27 cellular contexts compared by ENCODE assay signal in genomic region chr12:13592063-13592942, GRCh38.
DNase-seq lines count a peak whose midpoint lies in the region; ATAC-seq, FAIRE-seq and TF ChIP-seq lines count a peak whose summit lies in the region.
"Had no signal": no experiment of that assay in that cellular context is flagged by ENCODE, and none has a peak within 500 bp of the region (broad histone marks: within the 10 kb centered on the region; RNA-seq: fewer than 3 reads in every experiment).

No MANE protein-coding gene starts in this region.

- H4K20me1 ChIP-seq in smooth muscle cell (ENCODE audit: low read depth): no peaks in the 10 kb centered on the region

- DNase-seq in activated CD8-positive, alpha-beta T cell treated with anti-CD3 and anti-CD28 coated beads, Interleukin-2, amount 10 ng/mL, durations not matched to agents 7 days and 5 days: no peak
- no peak for DNase-seq in activated CD8-positive, alpha-beta T cell treated with anti-CD3 and anti-CD28 coated beads for 36 hours
- DNase-seq in endothelial cell (ENCODE audit: low spot score) (peak; percentile 18), smooth muscle cell (lab: John Stamatoyannopoulos, UW; ENCODE audit: unreplicated experiment) (no peak), HTR-8/SVneo (ENCODE audit: insufficient read length, low spot score) (no peak), NCI-H1436 (lab: John Stamatoyannopoulos, UW) (no peak), HCEC 1CT (no peak)
- DNase-seq: activated CD4-positive, alpha-beta T cell treated with anti-CD3 and anti-CD28 coated beads for 48 hours; activated effector memory CD4-positive, alpha-beta T cell treated with anti-CD3 and anti-CD28 coated beads, Interleukin-2, amount 50 U/mL, for 16 hours; amniotic stem cell; foreskin melanocyte; kidney; naive thymus-derived CD4-positive, alpha-beta T cell; NCI-H1417 treated with DMSO at 0.1 percent for 48 hours; NCI-H526 treated with DMSO at 0.1 percent for 48 hours; ovary; right cardiac atrium; stimulated activated CD4-positive, alpha-beta T cell treated with anti-CD3 and anti-CD28 coated beads, Interleukin-15, amount 100 ng/mL, for 24 hours; substantia nigra; uterus had no signal

- intact Hi-C loops in activated CD8-positive, alpha-beta T cell treated with anti-CD3 and anti-CD28 coated beads for 36 hours (cut with micrococcal nuclease): no loop called here

- POLR2A ChIA-PET in activated CD8-positive, alpha-beta T cell treated with anti-CD3 and anti-CD28 coated beads, Interleukin-2, amount 10 ng/mL, durations not matched to agents 7 days and 5 days (lab: Charles Lee): no interaction called here
- POLR2A ChIA-PET in activated CD8-positive, alpha-beta T cell treated with anti-CD3 and anti-CD28 coated beads for 36 hours (lab: Charles Lee): no interaction called here

- CTCF ChIA-PET in activated CD8-positive, alpha-beta T cell treated with anti-CD3 and anti-CD28 coated beads, Interleukin-2, amount 10 ng/mL, durations not matched to agents 7 days and 5 days (lab: Charles Lee): no interaction called here
- CTCF ChIA-PET in activated CD8-positive, alpha-beta T cell treated with anti-CD3 and anti-CD28 coated beads for 36 hours (lab: Charles Lee): interaction anchor here (1.3 kb wide), 1 partner anchor 11 kb away, joined by 4 read pairs; no protein-coding TSS in a partner anchor

- H3K4me1 Mint-ChIP-seq in activated CD8-positive, alpha-beta T cell treated with anti-CD3 and anti-CD28 coated beads, Interleukin-2, amount 10 ng/mL, durations not matched to agents 7 days and 5 days (ENCODE audit: low read depth): peaks cover 20% of the 10 kb centered on the region
- H3K4me1 Mint-ChIP-seq in activated CD8-positive, alpha-beta T cell treated with anti-CD3 and anti-CD28 coated beads for 36 hours (ENCODE audit: low read depth): peaks cover 4% of the 10 kb centered on the region
- H3K4me1 Mint-ChIP-seq in endothelial cell (ENCODE audit: unreplicated experiment): peaks cover 36% of the 10 kb centered on the region

- no peak overlapping the region for H3K9ac ChIP-seq in smooth muscle cell (ENCODE audit: low read depth)

- no peak for ATAC-seq in activated CD8-positive, alpha-beta T cell treated with anti-CD3 and anti-CD28 coated beads, Interleukin-2, amount 10 ng/mL, durations not matched to agents 7 days and 5 days
- no peak for ATAC-seq in activated CD8-positive, alpha-beta T cell treated with anti-CD3 and anti-CD28 coated beads for 36 hours
- ATAC-seq in HG03342 (IDR thresholded peaks at IDR 0.05; ENCODE audit: unreplicated experiment): peak; percentile 49
- ATAC-seq: naive thymus-derived CD4-positive, alpha-beta T cell; right cardiac atrium; Right ventricle myocardium inferior had no signal

- H3K4me2 ChIP-seq in smooth muscle cell: no peak overlapping the region

- WGBS in smooth muscle cell (ENCODE audit: low lambda C conversion rate): 66% methylated on average over 3 of the region's 3 CpGs

- peak overlapping the region; percentile 25 for H3K27ac Mint-ChIP-seq in activated CD8-positive, alpha-beta T cell treated with anti-CD3 and anti-CD28 coated beads, Interleukin-2, amount 10 ng/mL, durations not matched to agents 7 days and 5 days
- H3K27ac Mint-ChIP-seq in activated CD8-positive, alpha-beta T cell treated with anti-CD3 and anti-CD28 coated beads for 36 hours: no peak overlapping the region
- peak overlapping the region; percentile 99 for H3K27ac Mint-ChIP-seq in endothelial cell (ENCODE audit: unreplicated experiment)
- H3K27ac Mint-ChIP-seq: B cell; dendritic cell treated with granulocyte-macrophage colony-stimulating factor and Interleukin-4, amounts not matched to agents 40 ng/mL and 50 ng/mL, for 4 days had no signal

- peak overlapping the region; percentile 39 for H3K27ac ChIP-seq in smooth muscle cell (ENCODE audit: low read depth)
- H3K27ac ChIP-seq: cardiac muscle cell, ovary, uterus had no signal

- H3K27me3 ChIP-seq in smooth muscle cell (ENCODE audit: low read depth): no peaks in the 10 kb centered on the region
- H3K27me3 ChIP-seq: cardiac muscle cell, ovary, uterus had no signal

- H3K9me3 ChIP-seq in smooth muscle cell (replicated peaks; ENCODE audit: low read depth): no peaks in the 10 kb centered on the region
- H3K9me3 ChIP-seq: ovary, uterus had no signal

- no peaks in the 10 kb centered on the region for H3K79me2 ChIP-seq in smooth muscle cell (ENCODE audit: low read depth)

- TF ChIP-seq CTCF in activated CD8-positive, alpha-beta T cell treated with anti-CD3 and anti-CD28 coated beads for 36 hours (IDR thresholded peaks at IDR 0.05): no peak
- TF ChIP-seq CTCF in endothelial cell (IDR thresholded peaks at IDR 0.05; ENCODE audit: unreplicated experiment): no peak
- TF ChIP-seq CTCF in smooth muscle cell (IDR thresholded peaks at IDR 0.05; ENCODE audit: borderline replicate concordance, insufficient read depth, poor library complexity, severe bottlenecking): no peak

- H3K36me3 Mint-ChIP-seq in activated CD8-positive, alpha-beta T cell treated with anti-CD3 and anti-CD28 coated beads, Interleukin-2, amount 10 ng/mL, durations not matched to agents 7 days and 5 days (ENCODE audit: low read depth): no peaks in the 10 kb centered on the region
- H3K36me3 Mint-ChIP-seq in activated CD8-positive, alpha-beta T cell treated with anti-CD3 and anti-CD28 coated beads for 36 hours (ENCODE audit: low read depth): no peaks in the 10 kb centered on the region
- no peaks in the 10 kb centered on the region for H3K36me3 Mint-ChIP-seq in endothelial cell (ENCODE audit: low read depth, unreplicated experiment)

- no peak overlapping the region for H3K4me3 Mint-ChIP-seq in activated CD8-positive, alpha-beta T cell treated with anti-CD3 and anti-CD28 coated beads, Interleukin-2, amount 10 ng/mL, durations not matched to agents 7 days and 5 days
- no peak overlapping the region for H3K4me3 Mint-ChIP-seq in activated CD8-positive, alpha-beta T cell treated with anti-CD3 and anti-CD28 coated beads for 36 hours
- no peak overlapping the region for H3K4me3 Mint-ChIP-seq in endothelial cell (ENCODE audit: unreplicated experiment)
- H3K4me3 Mint-ChIP-seq: B cell; dendritic cell treated with granulocyte-macrophage colony-stimulating factor and Interleukin-4, amounts not matched to agents 40 ng/mL and 50 ng/mL, for 4 days had no signal

- H2AFZ ChIP-seq in smooth muscle cell (ENCODE audit: low read depth): no peak overlapping the region

- H3F3A ChIP-seq in smooth muscle cell (ENCODE audit: low read depth): no peaks in the 10 kb centered on the region

- no peaks in the 10 kb centered on the region for H3K4me1 ChIP-seq in smooth muscle cell (ENCODE audit: low read depth)
- H3K4me1 ChIP-seq: uterus had no signal

- FAIRE-seq in HTR-8/SVneo (lab: Jason Lieb, UNC): no peak
- FAIRE-seq: A204.1, H1, kidney had no signal

- H3K4me3 ChIP-seq in smooth muscle cell: no peak overlapping the region
- H3K4me3 ChIP-seq: cardiac muscle cell, ovary, uterus had no signal

- no peaks in the 10 kb centered on the region for H3K9me3 Mint-ChIP-seq in activated CD8-positive, alpha-beta T cell treated with anti-CD3 and anti-CD28 coated beads, Interleukin-2, amount 10 ng/mL, durations not matched to agents 7 days and 5 days (ENCODE audit: insufficient read depth)
- H3K9me3 Mint-ChIP-seq in activated CD8-positive, alpha-beta T cell treated with anti-CD3 and anti-CD28 coated beads for 36 hours: no peaks in the 10 kb centered on the region
- H3K9me3 Mint-ChIP-seq in endothelial cell (ENCODE audit: unreplicated experiment): no peaks in the 10 kb centered on the region
- H3K9me3 Mint-ChIP-seq: dendritic cell treated with granulocyte-macrophage colony-stimulating factor and Interleukin-4, amounts not matched to agents 40 ng/mL and 50 ng/mL, for 4 days had no signal

- H3K27me3 Mint-ChIP-seq in activated CD8-positive, alpha-beta T cell treated with anti-CD3 and anti-CD28 coated beads, Interleukin-2, amount 10 ng/mL, durations not matched to agents 7 days and 5 days (ENCODE audit: low read depth): peaks cover 10% of the 10 kb centered on the region
- peaks cover 5% of the 10 kb centered on the region for H3K27me3 Mint-ChIP-seq in activated CD8-positive, alpha-beta T cell treated with anti-CD3 and anti-CD28 coated beads for 36 hours
- H3K27me3 Mint-ChIP-seq in endothelial cell (ENCODE audit: unreplicated experiment): no peaks in the 10 kb centered on the region
- H3K27me3 Mint-ChIP-seq: B cell; dendritic cell treated with granulocyte-macrophage colony-stimulating factor and Interleukin-4, amounts not matched to agents 40 ng/mL and 50 ng/mL, for 4 days had no signal

- H3K36me3 ChIP-seq in smooth muscle cell (ENCODE audit: low read depth): no peaks in the 10 kb centered on the region
- H3K36me3 ChIP-seq: cardiac muscle cell, ovary, uterus had no signal
